ENCODE assay signal across 7 cellular contexts in genomic region chr18:32019944-32020625, GRCh38. TPM values are rescaled to one million over a fixed set of nuclear protein-coding genes. Genes with fewer than 3 reads are reported as not detected.
DNase-seq lines count a peak whose midpoint lies in the region; TF ChIP-seq lines count a peak whose summit lies in the region.
"Not testable (repeated sequence)": the region's sequence is repeated elsewhere in the genome, so short reads cannot be mapped to it uniquely, and the experiment has no call there.

No MANE protein-coding gene starts in this region.

- TF ChIP-seq CTCF in HFF-Myc (IDR thresholded peaks at IDR 0.05; ENCODE audit: low read depth, low read length, missing control alignments); ovary (IDR thresholded peaks at IDR 0.05): not testable (repeated sequence)

- H3K4me1 Mint-ChIP-seq in immature natural killer cell, result peaks cover 66 to 82% of the 10 kb centered on the region in 2 donors

- not testable (repeated sequence) for TF ChIP-seq EP300 in ovary (IDR thresholded peaks at IDR 0.05)

- H3K27me3 ChIP-seq in ovary, result not testable (repeated sequence)

- not testable (repeated sequence) for H3K36me3 ChIP-seq in ovary

- peak overlapping the region; percentile 94 to 100 (median 96) for H3K27ac Mint-ChIP-seq in immature natural killer cell

- H3K27me3 Mint-ChIP-seq in immature natural killer cell (ENCODE audit: low read depth in 3 of 3), result peaks cover 19 to 33% (median 26%) of the 10 kb centered on the region in 3 donors

- WGBS in ovary, 3 donors, result 60 to 71% (median 64%) methylated on average over 14 of the region's 14 CpGs

- H3K4me3 ChIP-seq in HFF-Myc (replicated peaks; ENCODE audit: low read depth, low read length), result peak overlapping the region; percentile 76
- H3K4me3 ChIP-seq in ovary, result peak overlapping the region; percentile 46

- not testable (repeated sequence) for DNase-seq in HFF-Myc (ENCODE audit: extremely low read depth, low read depth); ovary
- DNase-seq in T-helper 22 cell (ENCODE audit: low read depth) (peak; percentile 34), activated T-helper 1 cell treated with Interleukin-2 at 50 U/mL for 16 hours (ENCODE audit: low read depth) (peak; percentile 18), immature natural killer cell (peak in 1 of 3 donors; percentile 78)
- DNase-seq in stimulated activated CD8-positive, alpha-beta memory T cell treated with anti-CD3 and anti-CD28 coated beads, Interleukin-15, amount 100 ng/mL, for 1 hour (ENCODE audit: low read depth), result peak; percentile 14

- intact Hi-C loops in ovary (cut with DNase I), result loop anchor here in 1 of 4 donors (2.0 kb wide), 1 partner anchor 73 kb away; no protein-coding TSS in a partner anchor

- peak overlapping the region; percentile 89 to 95 (median 93) for H3K4me3 Mint-ChIP-seq in immature natural killer cell

- not testable (repeated sequence) for H3K9me3 ChIP-seq in ovary

- not testable (repeated sequence) for H3K4me1 ChIP-seq in ovary (ENCODE audit: insufficient read depth)

- peaks cover 0 to 11% (median 11%) of the 10 kb centered on the region in 3 donors for H3K36me3 Mint-ChIP-seq in immature natural killer cell

- not testable (repeated sequence) for H3K9me3 Mint-ChIP-seq in immature natural killer cell

- TF ChIP-seq POLR2A in ovary (IDR thresholded peaks at IDR 0.05), result not testable (repeated sequence)

- H3K27ac ChIP-seq in cingulate gyrus (ENCODE audit: low read depth, low read length), result peak overlapping the region; percentile 79
- H3K27ac ChIP-seq in ovary, result not testable (repeated sequence)

RNA-seq across cellular contexts. Expression of gene RNF125, which starts 1.5 kb away (rescaled TPM):
- polyA plus RNA-seq in immature natural killer cell (100 to 1,000 TPM in 2 of 3 donors, 10 to 100 TPM in 1; 73.0 to 132 (median 122) TPM), ovary (1 to 10 TPM; 1.7 to 9.3 TPM)
- total RNA-seq in ovary, result 1 to 10 TPM in 6 of 7 donors, under 1 TPM in 1; 0.86 to 4.9 (median 1.9) TPM

Comparison
In these comparisons a context has a peak if more than half of its experiments do, and no peak if none do; other contexts are left out.
1. RNA of gene RNF125, which starts 1.5 kb away (polyA plus RNA-seq): 73.0 to 132 TPM in immature natural killer cell; 1.7 to 9.3 TPM in ovary; every median in the first group is over 4 times any median in the second.